ENCODE assay signal across 8 cellular contexts in genomic region chr5:88269222-88269771, GRCh38. TPM values are rescaled to one million over a fixed set of nuclear protein-coding genes. Genes with fewer than 3 reads are reported as not detected.
DNase-seq lines count a peak whose midpoint lies in the region; ATAC-seq and TF ChIP-seq lines count a peak whose summit lies in the region.

No MANE protein-coding gene starts in this region.

- no peak for TF ChIP-seq CTCF in heart right ventricle (IDR thresholded peaks at IDR 0.05)
- no peak for TF ChIP-seq CTCF in psoas muscle (IDR thresholded peaks at IDR 0.05)

- H3K9me3 ChIP-seq in heart right ventricle: peaks cover 0 to 5% (median 0%) of the 10 kb centered on the region in 11 donors
- no peaks in the 10 kb centered on the region for H3K9me3 ChIP-seq in psoas muscle

- peak overlapping the region; percentile 97 for H3K27ac Mint-ChIP-seq in activated T-helper 2 cell treated with anti-CD3 and anti-CD28 coated beads, Interferon-gamma antibody, Interleukin-2, Interleukin-4, amounts not matched to agents 10 μg/mL and 5 μg/mL and 100 μg/mL, durations not matched to agents 14 hours and 24 hours and 36 hours

- peak overlapping the region; percentile 99 for H3K4me3 Mint-ChIP-seq in activated T-helper 2 cell treated with anti-CD3 and anti-CD28 coated beads, Interferon-gamma antibody, Interleukin-2, Interleukin-4, amounts not matched to agents 10 μg/mL and 5 μg/mL and 100 μg/mL, durations not matched to agents 14 hours and 24 hours and 36 hours (ENCODE audit: low read depth)

- intact Hi-C loops in Right ventricle myocardium inferior (cut with DNase I) (loop anchor here (5.0 kb wide), 2 partner anchors 127 to 128 kb away; no protein-coding TSS in a partner anchor), cardiac septum (cut with DNase I) (loop anchor here (5.0 kb wide), 1 partner anchor 127 kb away; no protein-coding TSS in a partner anchor), heart right ventricle (cut with DNase I) (loop anchor here in 3 of 10 donors (10.0 kb wide), 1 partner anchor 124 kb away; no protein-coding TSS in a partner anchor), psoas muscle (cut with DNase I) (loop anchor here in 1 of 2 donors (10.0 kb wide), 1 partner anchor 124 kb away; no protein-coding TSS in a partner anchor)
- intact Hi-C loops in activated T-helper 2 cell treated with anti-CD3 and anti-CD28 coated beads, Interferon-gamma antibody, Interleukin-2, Interleukin-4, amounts not matched to agents 10 μg/mL and 5 μg/mL and 100 μg/mL, durations not matched to agents 14 hours and 24 hours and 36 hours (cut with micrococcal nuclease): loop anchor here (10.0 kb wide), 1 partner anchor 396 kb away; no protein-coding TSS in a partner anchor

- H3K4me3 ChIP-seq in heart right ventricle (peak overlapping the region; percentile 48 to 89 (median 78)), psoas muscle (peak overlapping the region; percentile 74)

- H3K36me3 Mint-ChIP-seq in activated T-helper 2 cell treated with anti-CD3 and anti-CD28 coated beads, Interferon-gamma antibody, Interleukin-2, Interleukin-4, amounts not matched to agents 10 μg/mL and 5 μg/mL and 100 μg/mL, durations not matched to agents 14 hours and 24 hours and 36 hours (ENCODE audit: low read depth): peaks cover 68% of the 10 kb centered on the region

- peaks cover 0 to 37% (median 0%) of the 10 kb centered on the region in 9 donors for H3K36me3 ChIP-seq in heart right ventricle
- H3K36me3 ChIP-seq in psoas muscle (ENCODE audit: insufficient read depth in 1 of 2, low read depth in 1 of 2): peaks cover 4 to 37% of the 10 kb centered on the region in 2 donors

- H3K4me1 ChIP-seq in heart right ventricle (peaks cover 5 to 53% (median 38%) of the 10 kb centered on the region in 9 donors), psoas muscle (peaks cover 31% of the 10 kb centered on the region)

- H3K4me1 Mint-ChIP-seq in activated T-helper 2 cell treated with anti-CD3 and anti-CD28 coated beads, Interferon-gamma antibody, Interleukin-2, Interleukin-4, amounts not matched to agents 10 μg/mL and 5 μg/mL and 100 μg/mL, durations not matched to agents 14 hours and 24 hours and 36 hours (ENCODE audit: low read depth): peaks cover 44% of the 10 kb centered on the region

- peaks cover 15% of the 10 kb centered on the region for H3K9me3 Mint-ChIP-seq in activated T-helper 2 cell treated with anti-CD3 and anti-CD28 coated beads, Interferon-gamma antibody, Interleukin-2, Interleukin-4, amounts not matched to agents 10 μg/mL and 5 μg/mL and 100 μg/mL, durations not matched to agents 14 hours and 24 hours and 36 hours

- WGBS in heart right ventricle, 2 donors: 4 to 10% methylated on average over 16 of the region's 16 CpGs
- 7 to 10% (median 8%) methylated on average over 16 of the region's 16 CpGs for WGBS in psoas muscle, 3 donors

- no peaks in the 10 kb centered on the region for H3K27me3 ChIP-seq in heart right ventricle
- H3K27me3 ChIP-seq in psoas muscle (ENCODE audit: insufficient read depth in 3 of 3, low read length in 2 of 3): no peaks in the 10 kb centered on the region

- ATAC-seq in Right ventricle myocardium inferior (peak; percentile 38), HG02610 (IDR thresholded peaks at IDR 0.05; ENCODE audit: unreplicated experiment) (peak; percentile 17), heart right ventricle (peak in 7 of 8 donors; percentile 14 to 72 (median 57)), psoas muscle (peak; percentile 16 to 63 (median 46))

- H3K27me3 Mint-ChIP-seq in activated T-helper 2 cell treated with anti-CD3 and anti-CD28 coated beads, Interferon-gamma antibody, Interleukin-2, Interleukin-4, amounts not matched to agents 10 μg/mL and 5 μg/mL and 100 μg/mL, durations not matched to agents 14 hours and 24 hours and 36 hours (ENCODE audit: low read depth): no peaks in the 10 kb centered on the region

- H3K27ac ChIP-seq in heart right ventricle: peak overlapping the region in 9 of 10 donors; percentile 50 to 87 (median 74)
- peak overlapping the region; percentile 73 for H3K27ac ChIP-seq in psoas muscle

- DNase-seq in Right ventricle myocardium inferior (ENCODE audit: missing footprints): no peak
- DNase-seq in cardiac septum (ENCODE audit: low spot score): no peak
- DNase-seq in NCI-H146 (lab: John Stamatoyannopoulos, UW): peak; percentile 41
- DNase-seq in activated T-helper 2 cell treated with anti-CD3 and anti-CD28 coated beads, Interferon-gamma antibody, Interleukin-2, Interleukin-4, amounts not matched to agents 10 μg/mL and 5 μg/mL and 100 μg/mL, durations not matched to agents 14 hours and 24 hours and 36 hours (ENCODE audit: low spot score): no peak
- DNase-seq in heart right ventricle: no peak
- no peak for DNase-seq in psoas muscle
- DNase-seq in OCI-M2 (lab: John Stamatoyannopoulos, UW; ENCODE audit: unreplicated experiment): no peak

RNA-seq across cellular contexts. Expression of gene TMEM161B, which starts 0.7 kb away (rescaled TPM):
- total RNA-seq in Right ventricle myocardium inferior: 8.2 TPM
- total RNA-seq in cardiac septum: 9.0 TPM
- total RNA-seq in activated T-helper 2 cell treated with anti-CD3 and anti-CD28 coated beads, Interferon-gamma antibody, Interleukin-2, Interleukin-4, amounts not matched to agents 10 μg/mL and 5 μg/mL and 100 μg/mL, durations not matched to agents 14 hours and 24 hours and 36 hours: 31.1 and 32.7 TPM in 2 replicates
- total RNA-seq in heart right ventricle: 10 to 100 TPM in 3 of 10 donors, 1 to 10 TPM in 7; 7.3 to 13.9 (median 8.2) TPM
- 1 to 10 TPM; 4.1 to 5.3 TPM for polyA plus RNA-seq in heart right ventricle
- 10 to 100 TPM in 1 of 4 donors, 1 to 10 TPM in 3; 5.1 to 10.2 (median 7.5) TPM for total RNA-seq in psoas muscle
- 1 to 10 TPM; 6.5 to 8.1 (median 6.6) TPM for polyA plus RNA-seq in psoas muscle
